ENCODE assay signal across 13 cellular contexts in the genomic region with DNA sequence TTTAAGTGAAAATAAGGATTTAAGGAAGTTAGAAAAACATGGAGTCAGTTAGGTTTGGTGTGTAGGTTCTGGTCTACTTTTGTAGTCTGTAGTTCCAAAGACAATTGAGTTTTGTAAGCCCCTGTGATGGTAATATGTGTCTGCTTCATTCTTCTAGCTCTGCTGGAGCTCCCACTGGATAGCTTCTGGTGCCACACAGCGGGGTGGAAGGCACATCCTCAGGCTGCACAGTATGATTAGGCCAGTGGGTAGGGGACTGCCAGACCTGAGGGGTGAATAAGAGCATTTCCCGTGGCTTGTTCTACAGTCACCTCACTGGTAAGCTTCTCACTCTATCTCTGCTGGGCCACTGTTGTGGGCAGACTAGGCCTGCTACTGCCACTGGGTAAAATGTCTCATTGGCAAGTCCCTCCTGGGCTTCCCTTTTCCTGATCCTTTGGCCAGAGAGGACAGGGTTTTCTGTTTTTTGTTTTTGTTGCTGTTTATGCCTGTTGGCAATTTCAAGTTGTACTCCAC. TPM values are rescaled to one million over a fixed set of nuclear protein-coding genes. Genes with fewer than 3 reads are reported as not detected.
DNase-seq lines count a peak whose midpoint lies in the region; ATAC-seq and TF ChIP-seq lines count a peak whose summit lies in the region.
"Had no signal": no experiment of that assay in that cellular context is flagged by ENCODE, and none has a peak within 500 bp of the region (broad histone marks: within the 10 kb centered on the region; RNA-seq: fewer than 3 reads in every experiment).

No MANE protein-coding gene starts in this region.

- POLR2A ChIA-PET in activated CD8-positive, alpha-beta T cell treated with anti-CD3 and anti-CD28 coated beads for 36 hours (lab: Charles Lee): no interaction called here
- POLR2A ChIA-PET in activated CD8-positive, alpha-beta T cell treated with anti-CD3 and anti-CD28 coated beads, Interleukin-2, amount 10 ng/mL, durations not matched to agents 7 days and 5 days (lab: Charles Lee): no interaction called here

- ATAC-seq in activated CD8-positive, alpha-beta T cell treated with anti-CD3 and anti-CD28 coated beads for 36 hours: peak; percentile 70
- no peak for ATAC-seq in activated CD8-positive, alpha-beta T cell treated with anti-CD3 and anti-CD28 coated beads, Interleukin-2, amount 10 ng/mL, durations not matched to agents 7 days and 5 days
- ATAC-seq in GM21526 (IDR thresholded peaks at IDR 0.05; ENCODE audit: low FRiP score, unreplicated experiment): no peak
- ATAC-seq in GM18517 (IDR thresholded peaks at IDR 0.05; ENCODE audit: unreplicated experiment): no peak

- H3K27ac Mint-ChIP-seq in activated CD8-positive, alpha-beta T cell treated with anti-CD3 and anti-CD28 coated beads for 36 hours: no peak overlapping the region
- H3K27ac Mint-ChIP-seq in activated CD8-positive, alpha-beta T cell treated with anti-CD3 and anti-CD28 coated beads, Interleukin-2, amount 10 ng/mL, durations not matched to agents 7 days and 5 days: no peak overlapping the region
- H3K27ac Mint-ChIP-seq: T-helper 1 cell treated with Interleukin-12 subunit alpha and Interleukin-12 subunit beta and Interleukin-4 antibody, amounts not matched to agents 30 μg/mL and 1 μg/mL, for 36 hours had no signal

- no peaks in the 10 kb centered on the region for H3K27me3 Mint-ChIP-seq in activated CD8-positive, alpha-beta T cell treated with anti-CD3 and anti-CD28 coated beads for 36 hours
- no peaks in the 10 kb centered on the region for H3K27me3 Mint-ChIP-seq in activated CD8-positive, alpha-beta T cell treated with anti-CD3 and anti-CD28 coated beads, Interleukin-2, amount 10 ng/mL, durations not matched to agents 7 days and 5 days (ENCODE audit: low read depth)

- H3K9me3 Mint-ChIP-seq in activated CD8-positive, alpha-beta T cell treated with anti-CD3 and anti-CD28 coated beads for 36 hours: peaks cover 3% of the 10 kb centered on the region
- no peaks in the 10 kb centered on the region for H3K9me3 Mint-ChIP-seq in activated CD8-positive, alpha-beta T cell treated with anti-CD3 and anti-CD28 coated beads, Interleukin-2, amount 10 ng/mL, durations not matched to agents 7 days and 5 days (ENCODE audit: insufficient read depth)
- H3K9me3 Mint-ChIP-seq: T-helper 1 cell treated with Interleukin-12 subunit alpha and Interleukin-12 subunit beta and Interleukin-4 antibody, amounts not matched to agents 30 μg/mL and 1 μg/mL, for 36 hours had no signal

- CTCF ChIA-PET in activated CD8-positive, alpha-beta T cell treated with anti-CD3 and anti-CD28 coated beads for 36 hours (lab: Charles Lee): interaction anchor here (1.1 kb wide), 1 partner anchor 139 kb away, joined by 3 read pairs; no protein-coding TSS in a partner anchor
- CTCF ChIA-PET in activated CD8-positive, alpha-beta T cell treated with anti-CD3 and anti-CD28 coated beads, Interleukin-2, amount 10 ng/mL, durations not matched to agents 7 days and 5 days (lab: Charles Lee): no interaction called here

- peaks cover 68% of the 10 kb centered on the region for H3K4me1 Mint-ChIP-seq in activated CD8-positive, alpha-beta T cell treated with anti-CD3 and anti-CD28 coated beads for 36 hours (ENCODE audit: low read depth)
- peaks cover 18% of the 10 kb centered on the region for H3K4me1 Mint-ChIP-seq in activated CD8-positive, alpha-beta T cell treated with anti-CD3 and anti-CD28 coated beads, Interleukin-2, amount 10 ng/mL, durations not matched to agents 7 days and 5 days (ENCODE audit: low read depth)

- peaks cover 6% of the 10 kb centered on the region for H3K36me3 Mint-ChIP-seq in activated CD8-positive, alpha-beta T cell treated with anti-CD3 and anti-CD28 coated beads for 36 hours (ENCODE audit: low read depth)
- peaks cover 13% of the 10 kb centered on the region for H3K36me3 Mint-ChIP-seq in activated CD8-positive, alpha-beta T cell treated with anti-CD3 and anti-CD28 coated beads, Interleukin-2, amount 10 ng/mL, durations not matched to agents 7 days and 5 days (ENCODE audit: low read depth)

- peak; percentile 20 for DNase-seq in activated CD8-positive, alpha-beta T cell treated with anti-CD3 and anti-CD28 coated beads for 36 hours
- DNase-seq in activated CD8-positive, alpha-beta T cell treated with anti-CD3 and anti-CD28 coated beads, Interleukin-2, amount 10 ng/mL, durations not matched to agents 7 days and 5 days: no peak
- DNase-seq in M059J (ENCODE audit: low read depth) (peak; percentile 57), epithelial cell of prostate (ENCODE audit: low read depth, low spot score) (no peak)
- peak; percentile 37 for DNase-seq in stimulated activated CD8-positive, alpha-beta memory T cell treated with anti-CD3 and anti-CD28 coated beads, Interleukin-4, amount 100 ng/mL, for 48 hours
- DNase-seq in activated CD4-positive, alpha-beta T cell treated with anti-CD3 and anti-CD28 coated beads for 1 hour: no peak
- DNase-seq: caudate nucleus, GF-D8, MV-4-11, NCI-H524 treated with DMSO at 0.1 percent for 48 hours had no signal

- intact Hi-C loops in activated CD8-positive, alpha-beta T cell treated with anti-CD3 and anti-CD28 coated beads for 36 hours (cut with micrococcal nuclease): no loop called here

- TF ChIP-seq CTCF in activated CD8-positive, alpha-beta T cell treated with anti-CD3 and anti-CD28 coated beads for 36 hours (IDR thresholded peaks at IDR 0.05): no peak

- H3K27ac ChIP-seq in epithelial cell of prostate: peak overlapping the region; percentile 60

- no peak overlapping the region for H3K4me3 Mint-ChIP-seq in activated CD8-positive, alpha-beta T cell treated with anti-CD3 and anti-CD28 coated beads for 36 hours
- no peak overlapping the region for H3K4me3 Mint-ChIP-seq in activated CD8-positive, alpha-beta T cell treated with anti-CD3 and anti-CD28 coated beads, Interleukin-2, amount 10 ng/mL, durations not matched to agents 7 days and 5 days
- H3K4me3 Mint-ChIP-seq: T-helper 1 cell treated with Interleukin-12 subunit alpha and Interleukin-12 subunit beta and Interleukin-4 antibody, amounts not matched to agents 30 μg/mL and 1 μg/mL, for 36 hours had no signal

RNA-seq across cellular contexts. Expression of gene TMEM131, which starts 44.5 kb away (rescaled TPM):
- 10 to 100 TPM; 24.2 to 27.4 TPM for total RNA-seq in activated CD8-positive, alpha-beta T cell treated with anti-CD3 and anti-CD28 coated beads for 36 hours
- 10 to 100 TPM; 35.9 to 40.7 TPM for total RNA-seq in activated CD8-positive, alpha-beta T cell treated with anti-CD3 and anti-CD28 coated beads, Interleukin-2, amount 10 ng/mL, durations not matched to agents 7 days and 5 days
- total RNA-seq in M059J (2014; rRNA removed; shearing (Covaris generic)): 7.9 and 18.3 TPM in 2 replicates

Comparison
In these comparisons a context has a peak if more than half of its experiments do, and no peak if none do; other contexts are left out.
1. DNase-seq: peak in activated CD8-positive, alpha-beta T cell treated with anti-CD3 and anti-CD28 coated beads for 36 hours (single experiment), M059J (single experiment) and stimulated activated CD8-positive, alpha-beta memory T cell treated with anti-CD3 and anti-CD28 coated beads, Interleukin-4, amount 100 ng/mL, for 48 hours (single experiment); none in activated CD8-positive, alpha-beta T cell treated with anti-CD3 and anti-CD28 coated beads, Interleukin-2, amount 10 ng/mL, durations not matched to agents 7 days and 5 days (single experiment), epithelial cell of prostate (single experiment) and activated CD4-positive, alpha-beta T cell treated with anti-CD3 and anti-CD28 coated beads for 1 hour (single experiment).